ENCODE assay signal across 6 cellular contexts in the genomic region with DNA sequence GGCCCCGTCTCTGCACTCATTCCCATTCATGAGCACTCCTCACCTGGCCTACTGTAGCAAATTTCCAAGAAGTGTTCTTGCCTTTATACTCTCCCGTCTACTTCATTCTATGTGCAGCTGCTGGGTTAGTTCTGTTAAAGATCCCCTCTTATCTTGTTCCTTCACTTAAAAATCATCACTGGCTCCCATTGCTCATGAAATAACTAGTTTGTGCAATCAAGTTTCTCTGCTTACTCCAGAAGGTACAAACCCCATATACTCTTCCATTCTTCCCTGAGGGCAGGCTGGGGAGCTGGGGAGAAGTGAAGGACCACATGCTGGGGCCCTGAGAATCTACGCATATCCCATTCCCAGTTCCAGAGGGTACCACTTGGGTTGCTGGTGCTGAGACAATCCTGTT.
"Had no signal": no experiment of that assay in that cellular context is flagged by ENCODE, and none has a peak within 500 bp of the region (broad histone marks: within the 10 kb centered on the region; RNA-seq: fewer than 3 reads in every experiment).

No MANE protein-coding gene starts in this region.

- H2AFZ ChIP-seq: GM23248 had no signal

- ATAC-seq: HepG2 had no signal

- H3K27ac ChIP-seq: GM23248, HL-60 had no signal

- H3K27ac Mint-ChIP-seq: H9, IgD-negative memory B cell had no signal

- DNase-seq: GM23248, H9, HCEC 1CT had no signal

- H3K9ac ChIP-seq: GM23248 had no signal

- H3K9me3 Mint-ChIP-seq: H9, IgD-negative memory B cell had no signal

- H3K4me3 ChIP-seq: GM23248 had no signal

- H3K4me3 Mint-ChIP-seq: H9, IgD-negative memory B cell had no signal
